8 cellular contexts compared by ENCODE assay signal in the genomic region with DNA sequence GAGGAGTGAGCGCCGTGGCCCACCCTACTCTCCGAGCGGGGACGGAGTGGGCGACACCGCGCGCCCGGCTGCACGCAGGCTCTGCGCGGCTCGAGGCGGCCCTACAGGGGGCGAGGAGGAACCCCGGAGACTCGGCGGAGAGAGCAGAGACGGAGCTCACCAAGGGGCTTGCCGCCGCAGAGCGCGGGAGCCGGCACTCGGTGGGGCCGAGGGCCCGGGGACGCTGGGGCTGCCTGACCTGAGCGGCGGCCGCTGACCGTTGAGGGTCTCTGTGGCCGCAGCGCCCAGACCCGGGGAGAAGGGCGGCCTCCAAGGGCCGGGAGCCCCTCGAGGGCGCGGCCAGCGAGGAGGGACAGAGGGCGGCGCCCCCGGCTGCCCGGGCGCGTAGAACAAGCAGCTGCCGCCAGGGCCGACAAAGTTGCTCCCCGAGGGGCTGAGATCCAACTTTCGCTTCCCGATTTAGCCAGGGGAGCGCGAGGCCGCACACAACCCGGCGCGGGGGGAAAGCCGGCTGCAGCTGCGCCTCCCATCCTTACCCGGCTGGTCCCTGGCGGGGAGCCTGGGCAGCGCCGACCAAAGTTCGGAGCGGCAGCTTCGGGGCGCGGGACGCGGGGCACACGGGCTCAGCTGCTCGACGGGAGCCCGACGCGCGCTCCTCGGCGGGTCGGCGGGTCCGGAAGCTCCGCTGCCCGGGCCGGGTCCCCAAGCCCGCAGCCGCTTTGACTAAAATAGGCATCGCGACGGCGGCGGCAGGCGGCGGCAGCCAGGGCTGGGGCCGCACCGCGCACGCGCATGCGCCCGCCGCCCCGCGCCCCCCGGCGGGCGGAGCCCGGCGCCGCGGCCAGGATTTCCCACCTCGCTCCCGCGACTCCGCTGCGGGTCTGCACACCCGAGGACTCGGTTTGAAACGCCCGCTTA. TPM values are rescaled to one million over a fixed set of nuclear protein-coding genes. Genes with fewer than 3 reads are reported as not detected.
A peak's percentile ranks its signal among the peaks of the same experiment; 100 is the strongest.
DNase-seq lines count a peak whose midpoint lies in the region; ATAC-seq and TF ChIP-seq lines count a peak whose summit lies in the region.

No MANE protein-coding gene starts in this region.

- peaks cover 9% of the 10 kb centered on the region for H3K4me1 ChIP-seq in neural progenitor cell

- no peaks in the 10 kb centered on the region for H3K79me2 ChIP-seq in neural progenitor cell (ENCODE audit: low read depth)

- no peak overlapping the region for H3K27ac Mint-ChIP-seq in activated CD4-positive, alpha-beta T cell treated with anti-CD3 and anti-CD28 coated beads, Interleukin-2, amount 10 ng/mL, durations not matched to agents 24 days and 14 days
- no peak overlapping the region for H3K27ac Mint-ChIP-seq in activated T-helper 2 cell treated with anti-CD3 and anti-CD28 coated beads, Interferon-gamma antibody, Interleukin-2, Interleukin-4, amounts not matched to agents 10 μg/mL and 5 μg/mL and 100 μg/mL, durations not matched to agents 14 hours and 24 hours and 36 hours
- H3K27ac Mint-ChIP-seq in neural progenitor cell = no peak overlapping the region

- H3K27ac ChIP-seq in neural progenitor cell = no peak overlapping the region

- H3K9ac ChIP-seq in neural progenitor cell = no peak overlapping the region

- H3K36me3 Mint-ChIP-seq in activated CD4-positive, alpha-beta T cell treated with anti-CD3 and anti-CD28 coated beads, Interleukin-2, amount 10 ng/mL, durations not matched to agents 24 days and 14 days (ENCODE audit: low read depth) = no peaks in the 10 kb centered on the region
- no peaks in the 10 kb centered on the region for H3K36me3 Mint-ChIP-seq in activated T-helper 2 cell treated with anti-CD3 and anti-CD28 coated beads, Interferon-gamma antibody, Interleukin-2, Interleukin-4, amounts not matched to agents 10 μg/mL and 5 μg/mL and 100 μg/mL, durations not matched to agents 14 hours and 24 hours and 36 hours (ENCODE audit: low read depth)
- H3K36me3 Mint-ChIP-seq in neural progenitor cell = no peaks in the 10 kb centered on the region

- no peaks in the 10 kb centered on the region for H3F3A ChIP-seq in neural progenitor cell (ENCODE audit: low read depth)

- DNase-seq in activated CD4-positive, alpha-beta T cell treated with anti-CD3 and anti-CD28 coated beads, Interleukin-2, amount 10 ng/mL, durations not matched to agents 24 days and 14 days = peak; percentile 70
- DNase-seq in activated CD4-positive, alpha-beta T cell treated with anti-CD3 and anti-CD28 coated beads for 4 hours = no peak
- DNase-seq in NCI-H2171 treated with DMSO at 0.1 percent for 48 hours (lab: John Stamatoyannopoulos, UW) (peak; percentile 71), globus pallidus (ENCODE audit: low spot score) (peak; percentile 74), neural progenitor cell (ENCODE audit: low spot score) (peak; percentile 87), SHP77 treated with DMSO at 0.1 percent for 48 hours (lab: John Stamatoyannopoulos, UW) (no peak)
- DNase-seq in activated T-helper 2 cell treated with anti-CD3 and anti-CD28 coated beads, Interferon-gamma antibody, Interleukin-2, Interleukin-4, amounts not matched to agents 10 μg/mL and 5 μg/mL and 100 μg/mL, durations not matched to agents 14 hours and 24 hours and 36 hours (ENCODE audit: low spot score) = peak; percentile 14

- peaks cover 11% of the 10 kb centered on the region for H4K20me1 ChIP-seq in neural progenitor cell (ENCODE audit: low read depth)

- peak overlapping the region; percentile 99 for H2AFZ ChIP-seq in neural progenitor cell (replicated peaks)

- H3K27me3 ChIP-seq in neural progenitor cell = peaks cover 68% of the 10 kb centered on the region

- peaks cover 4% of the 10 kb centered on the region for H3K4me1 Mint-ChIP-seq in activated CD4-positive, alpha-beta T cell treated with anti-CD3 and anti-CD28 coated beads, Interleukin-2, amount 10 ng/mL, durations not matched to agents 24 days and 14 days
- peaks cover 3% of the 10 kb centered on the region for H3K4me1 Mint-ChIP-seq in activated T-helper 2 cell treated with anti-CD3 and anti-CD28 coated beads, Interferon-gamma antibody, Interleukin-2, Interleukin-4, amounts not matched to agents 10 μg/mL and 5 μg/mL and 100 μg/mL, durations not matched to agents 14 hours and 24 hours and 36 hours (ENCODE audit: low read depth)
- H3K4me1 Mint-ChIP-seq in neural progenitor cell = peaks cover 9% of the 10 kb centered on the region

- H3K4me3 ChIP-seq in neural progenitor cell = peak overlapping the region; percentile 72

- H3K4me2 ChIP-seq in neural progenitor cell = peak overlapping the region; percentile 89

- intact Hi-C loops in activated CD4-positive, alpha-beta T cell treated with anti-CD3 and anti-CD28 coated beads, Interleukin-2, amount 10 ng/mL, durations not matched to agents 24 days and 14 days (cut with micrococcal nuclease) = loop anchor here (5.0 kb wide), 2 partner anchors 41 to 266 kb away; partner anchors contain the start of gene PREP
- intact Hi-C loops in activated T-helper 2 cell treated with anti-CD3 and anti-CD28 coated beads, Interferon-gamma antibody, Interleukin-2, Interleukin-4, amounts not matched to agents 10 μg/mL and 5 μg/mL and 100 μg/mL, durations not matched to agents 14 hours and 24 hours and 36 hours (cut with micrococcal nuclease) = loop anchor here (5.0 kb wide), 1 partner anchor 179 kb away; the partner anchor contains the start of gene LIN28B

- H3K4me3 Mint-ChIP-seq in activated CD4-positive, alpha-beta T cell treated with anti-CD3 and anti-CD28 coated beads, Interleukin-2, amount 10 ng/mL, durations not matched to agents 24 days and 14 days = peak overlapping the region; percentile 68
- peak overlapping the region; percentile 59 for H3K4me3 Mint-ChIP-seq in activated T-helper 2 cell treated with anti-CD3 and anti-CD28 coated beads, Interferon-gamma antibody, Interleukin-2, Interleukin-4, amounts not matched to agents 10 μg/mL and 5 μg/mL and 100 μg/mL, durations not matched to agents 14 hours and 24 hours and 36 hours (ENCODE audit: low read depth)
- H3K4me3 Mint-ChIP-seq in neural progenitor cell = peak overlapping the region; percentile 88

- peak; percentile 21 for TF ChIP-seq CTCF in neural progenitor cell (IDR thresholded peaks at IDR 0.05)

- no peaks in the 10 kb centered on the region for H3K9me3 ChIP-seq in neural progenitor cell (ENCODE audit: low read depth)

- no peaks in the 10 kb centered on the region for H3K9me3 Mint-ChIP-seq in activated CD4-positive, alpha-beta T cell treated with anti-CD3 and anti-CD28 coated beads, Interleukin-2, amount 10 ng/mL, durations not matched to agents 24 days and 14 days
- no peaks in the 10 kb centered on the region for H3K9me3 Mint-ChIP-seq in activated T-helper 2 cell treated with anti-CD3 and anti-CD28 coated beads, Interferon-gamma antibody, Interleukin-2, Interleukin-4, amounts not matched to agents 10 μg/mL and 5 μg/mL and 100 μg/mL, durations not matched to agents 14 hours and 24 hours and 36 hours
- no peaks in the 10 kb centered on the region for H3K9me3 Mint-ChIP-seq in neural progenitor cell

- H3K27me3 Mint-ChIP-seq in activated CD4-positive, alpha-beta T cell treated with anti-CD3 and anti-CD28 coated beads, Interleukin-2, amount 10 ng/mL, durations not matched to agents 24 days and 14 days = peaks cover 80% of the 10 kb centered on the region
- H3K27me3 Mint-ChIP-seq in activated T-helper 2 cell treated with anti-CD3 and anti-CD28 coated beads, Interferon-gamma antibody, Interleukin-2, Interleukin-4, amounts not matched to agents 10 μg/mL and 5 μg/mL and 100 μg/mL, durations not matched to agents 14 hours and 24 hours and 36 hours (ENCODE audit: low read depth) = peaks cover 73% of the 10 kb centered on the region
- peaks cover 19% of the 10 kb centered on the region for H3K27me3 Mint-ChIP-seq in neural progenitor cell (ENCODE audit: insufficient read depth, low read depth)

- H3K36me3 ChIP-seq in neural progenitor cell = no peaks in the 10 kb centered on the region

- ATAC-seq in HG02610 (IDR thresholded peaks at IDR 0.05; ENCODE audit: unreplicated experiment) = peak; percentile 56

RNA-seq across cellular contexts. Expression of gene POPDC3, which starts 43.1 kb away (rescaled TPM):
- not detected in 2 replicates for total RNA-seq in activated CD4-positive, alpha-beta T cell treated with anti-CD3 and anti-CD28 coated beads, Interleukin-2, amount 10 ng/mL, durations not matched to agents 24 days and 14 days
- not detected in 2 replicates for total RNA-seq in activated T-helper 2 cell treated with anti-CD3 and anti-CD28 coated beads, Interferon-gamma antibody, Interleukin-2, Interleukin-4, amounts not matched to agents 10 μg/mL and 5 μg/mL and 100 μg/mL, durations not matched to agents 14 hours and 24 hours and 36 hours
- 3.1 and 8.2 TPM in 2 replicates for total RNA-seq in neural progenitor cell (ENCODE audit: low replicate concordance)

Comparison
In these comparisons a context has a peak if more than half of its experiments do, and no peak if none do; other contexts are left out.
1. DNase-seq: peak in activated CD4-positive, alpha-beta T cell treated with anti-CD3 and anti-CD28 coated beads, Interleukin-2, amount 10 ng/mL, durations not matched to agents 24 days and 14 days (single experiment), NCI-H2171 treated with DMSO at 0.1 percent for 48 hours (single experiment), activated T-helper 2 cell treated with anti-CD3 and anti-CD28 coated beads, Interferon-gamma antibody, Interleukin-2, Interleukin-4, amounts not matched to agents 10 μg/mL and 5 μg/mL and 100 μg/mL, durations not matched to agents 14 hours and 24 hours and 36 hours (single experiment), globus pallidus (single experiment) and neural progenitor cell (single experiment); none in activated CD4-positive, alpha-beta T cell treated with anti-CD3 and anti-CD28 coated beads for 4 hours (0 of 2) and SHP77 treated with DMSO at 0.1 percent for 48 hours (single experiment).
2. Peak in every context shown above with its lines, with median percentiles within 50 percentile points of each other: H3K4me3 Mint-ChIP-seq.